ENCODE assay signal across 29 cellular contexts in the genomic region with DNA sequence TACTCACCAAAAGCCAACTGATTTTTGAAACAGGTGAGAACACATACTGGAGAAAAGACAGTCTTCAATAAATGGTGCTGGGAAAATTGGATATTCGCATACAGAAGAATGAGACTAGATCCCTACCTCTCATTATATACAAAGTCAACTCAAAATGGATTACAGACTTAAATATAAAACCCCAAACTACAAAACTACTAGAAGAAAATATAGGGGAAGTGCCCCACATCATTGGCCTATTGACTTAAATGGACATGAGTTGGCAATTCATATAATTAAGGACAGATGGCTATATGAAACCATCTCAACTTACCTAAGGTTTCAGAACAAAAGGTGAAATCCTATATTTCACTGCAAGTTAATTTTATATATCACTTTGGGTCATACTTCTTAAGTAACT.
"Had no signal": no experiment of that assay in that cellular context is flagged by ENCODE, and none has a peak within 500 bp of the region (broad histone marks: within the 10 kb centered on the region; RNA-seq: fewer than 3 reads in every experiment).

No MANE protein-coding gene starts in this region.

- H3K27me3 ChIP-seq: colonic mucosa, dorsolateral prefrontal cortex, esophagus muscularis mucosa, esophagus squamous epithelium, gastrocnemius medialis, gastroesophageal sphincter, heart left ventricle, heart right ventricle, hepatocyte had no signal

- H3K4me1 ChIP-seq: colonic mucosa, esophagus muscularis mucosa, esophagus squamous epithelium, foreskin keratinocyte, gastrocnemius medialis, gastroesophageal sphincter, heart left ventricle had no signal

- H3K36me3 ChIP-seq: colonic mucosa, esophagus muscularis mucosa, esophagus squamous epithelium, gastrocnemius medialis, gastroesophageal sphincter, heart left ventricle, heart right ventricle had no signal

- DNase-seq: colonic mucosa; cortex of kidney; dermis blood vessel endothelial cell; dorsolateral prefrontal cortex; effector CD4-positive, alpha-beta T cell; effector CD8-positive, alpha-beta T cell; effector memory CD4-positive, alpha-beta T cell; effector memory CD8-positive, alpha-beta T cell; endodermal cell; erythroblast; esophagus squamous epithelium; foreskin fibroblast; foreskin keratinocyte; foreskin melanocyte; gastrocnemius medialis; glutamatergic neuron; head of caudate nucleus; heart left ventricle; heart right ventricle had no signal

- ATAC-seq: effector memory CD8-positive, alpha-beta T cell; esophagus mucosa; foreskin keratinocyte; gastrocnemius medialis; gastroesophageal sphincter; heart left ventricle; heart right ventricle had no signal

- H3K9me3 ChIP-seq: colonic mucosa, esophagus muscularis mucosa, esophagus squamous epithelium, gastrocnemius medialis, gastroesophageal sphincter had no signal

- H3K79me2 ChIP-seq: hepatocyte had no signal

- H3K4me2 ChIP-seq: hepatocyte had no signal

- H3K27ac ChIP-seq: colonic mucosa, coronary artery, dorsolateral prefrontal cortex, epithelial cell of prostate, esophagus muscularis mucosa, esophagus squamous epithelium, foreskin keratinocyte, gastrocnemius medialis, gastroesophageal sphincter, heart left ventricle, heart right ventricle, hepatocyte had no signal

- FAIRE-seq: colon, endometrium, endothelial cell of umbilical vein, frontal cortex had no signal

- H3K4me3 ChIP-seq: colonic mucosa, coronary artery, dorsolateral prefrontal cortex, esophagus muscularis mucosa, esophagus squamous epithelium, gastrocnemius medialis, gastroesophageal sphincter, heart left ventricle, heart right ventricle, hepatocyte had no signal

- H2AFZ ChIP-seq: hepatocyte had no signal
